In the genomic region with DNA sequence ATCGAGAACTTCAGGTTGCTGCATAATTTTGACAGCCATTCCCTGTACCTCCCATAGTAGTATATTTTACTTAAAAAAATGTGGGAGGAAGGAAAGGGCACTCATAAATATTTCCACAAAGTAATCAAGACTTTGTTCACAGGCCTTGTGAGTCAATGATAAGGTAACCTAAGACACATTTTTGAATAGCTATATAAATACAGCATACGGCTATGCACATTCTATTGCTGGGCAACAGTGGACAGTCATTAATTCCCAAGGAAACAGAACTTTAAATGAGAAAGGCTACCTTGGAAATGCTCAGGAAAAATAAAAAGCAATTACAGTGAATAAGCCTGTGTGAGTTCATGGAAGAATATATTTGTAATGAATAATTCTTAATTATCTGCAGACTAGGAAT, we compare ENCODE assay signal across 26 cellular contexts.
"Had no signal": no experiment of that assay in that cellular context is flagged by ENCODE, and none has a peak within 500 bp of the region (broad histone marks: within the 10 kb centered on the region; RNA-seq: fewer than 3 reads in every experiment).

No MANE protein-coding gene starts in this region.

- H3K27ac ChIP-seq: stomach, suprapubic skin, testis, thoracic aorta, thyroid gland, tibial artery, tibial nerve, transverse colon, upper lobe of left lung, upper lobe of right lung, uterus, vagina had no signal

- H3K36me3 ChIP-seq: stomach, suprapubic skin, thoracic aorta, thyroid gland, tibial artery, tibial nerve, transverse colon, upper lobe of left lung, upper lobe of right lung, uterus, vagina had no signal

- H3K27me3 ChIP-seq: stomach, suprapubic skin, testis, thyroid gland, tibial artery, tibial nerve, transverse colon, upper lobe of left lung, upper lobe of right lung, uterus, vagina had no signal

- DNase-seq: stimulated activated CD4-positive, alpha-beta T cell treated with anti-CD3 and anti-CD28 coated beads, Interleukin-2, amount 100 ng/mL, for 48 hours; stimulated activated CD4-positive, alpha-beta T cell treated with anti-CD3 and anti-CD28 coated beads, Interleukin-4, amount 100 ng/mL, for 1 hour; stimulated activated CD4-positive, alpha-beta T cell treated with anti-CD3 and anti-CD28 coated beads, Interleukin-4, amount 100 ng/mL, for 24 hours; stimulated activated CD4-positive, alpha-beta T cell treated with anti-CD3 and anti-CD28 coated beads, Interleukin-4, amount 100 ng/mL, for 4 hours; stimulated activated CD8-positive, alpha-beta memory T cell treated with anti-CD3 and anti-CD28 coated beads, Interleukin-4, amount 100 ng/mL, for 48 hours; stimulated activated naive B cell treated with anti-CD40 and anti-IgM and Interleukin-4, amounts not matched to agents 10 μg/mL and 1 μg/mL and 100 μg/mL, for 72 hours; stimulated activated naive CD4-positive, alpha-beta T cell; stimulated activated naive CD4-positive, alpha-beta T cell treated with Interleukin-2 at 50 U/mL for 16 hours; stimulated activated naive CD8-positive, alpha-beta T cell treated with anti-CD3 and anti-CD28 coated beads, Interleukin-15, amount 100 ng/mL, for 72 hours; stimulated activated naive CD8-positive, alpha-beta T cell treated with anti-CD3 and anti-CD28 coated beads, Interleukin-15, Interleukin-2, amounts not matched to agents 100 U/mL and 50 U/mL, for 24 hours; stomach; substantia nigra; testis; thyroid gland; tibial artery; transverse colon; trophoblast cell; upper lobe of left lung; upper lobe of right lung; uterus had no signal

- H3K4me3 ChIP-seq: stomach, suprapubic skin, testis, thoracic aorta, thyroid gland, tibial artery, tibial nerve, transverse colon, upper lobe of left lung, upper lobe of right lung, uterus, vagina had no signal

- ATAC-seq: stimulated activated effector memory CD8-positive, alpha-beta T cell treated with anti-CD3 and anti-CD28 coated beads, Interleukin-12 subunit alpha, Interleukin-12 subunit beta, amount 100 ng/mL, for 72 hours; stimulated activated memory B cell treated with anti-CD40 and anti-IgM and Interleukin-4, amounts not matched to agents 10 μg/mL and 1 μg/mL and 100 μg/mL, for 72 hours; stimulated activated naive B cell treated with anti-CD40 and anti-IgM and Interleukin-4, amounts not matched to agents 10 μg/mL and 1 μg/mL and 100 μg/mL, for 72 hours; stimulated activated naive CD8-positive, alpha-beta T cell treated with anti-CD3 and anti-CD28 coated beads, Interleukin-15, amount 100 ng/mL, for 72 hours; stimulated activated naive CD8-positive, alpha-beta T cell treated with anti-CD3 and anti-CD28 coated beads, Interleukin-15, Interleukin-2, amounts not matched to agents 100 U/mL and 50 U/mL, for 24 hours; upper lobe of right lung had no signal

- H3K9me3 ChIP-seq: suprapubic skin, testis, thoracic aorta, thyroid gland, tibial artery, tibial nerve, transverse colon, upper lobe of left lung, upper lobe of right lung, uterus, vagina had no signal

- H3K4me1 ChIP-seq: stomach, suprapubic skin, testis, thyroid gland, tibial artery, tibial nerve, transverse colon, upper lobe of left lung, upper lobe of right lung, uterus, vagina had no signal
